8 cellular contexts compared by ENCODE assay signal in genomic region chr10:11757820-11758463, GRCh38. TPM values are rescaled to one million over a fixed set of nuclear protein-coding genes. Genes with fewer than 3 reads are reported as not detected.
DNase-seq lines count a peak whose midpoint lies in the region; ATAC-seq and TF ChIP-seq lines count a peak whose summit lies in the region.

No MANE protein-coding gene starts in this region.

- H3K79me2 ChIP-seq in PC-9 (ENCODE audit: low read depth) = no peaks in the 10 kb centered on the region
- no peaks in the 10 kb centered on the region for H3K79me2 ChIP-seq in neural progenitor cell (ENCODE audit: low read depth)

- no peak overlapping the region for H3K4me3 Mint-ChIP-seq in activated T-cell treated with anti-CD3 and anti-CD28 coated beads, Interleukin-2, amount 50 U/mL, for 72 hours
- no peak overlapping the region for H3K4me3 Mint-ChIP-seq in neural progenitor cell

- H2AFZ ChIP-seq in PC-9 (no peak overlapping the region), neural progenitor cell (replicated peaks) (peak overlapping the region; percentile 90)

- ATAC-seq in GM21526 (IDR thresholded peaks at IDR 0.05; ENCODE audit: low FRiP score, unreplicated experiment) = peak; percentile 96
- peak; percentile 98 to 99 for ATAC-seq in activated T-cell treated with anti-CD3 and anti-CD28 coated beads, Interleukin-2, amount 50 U/mL, for 72 hours (replicated peaks in 1 of 2)
- ATAC-seq in stimulated activated naive CD8-positive, alpha-beta T cell treated with anti-CD3 and anti-CD28 coated beads, Interleukin-15, Interleukin-2, amounts not matched to agents 100 U/mL and 50 U/mL, for 24 hours = peak; percentile 95

- H3K4me2 ChIP-seq in PC-9 = no peak overlapping the region
- no peak overlapping the region for H3K4me2 ChIP-seq in neural progenitor cell

- H4K20me1 ChIP-seq in PC-9 (ENCODE audit: insufficient read depth) (no peaks in the 10 kb centered on the region), neural progenitor cell (ENCODE audit: low read depth) (no peaks in the 10 kb centered on the region)

- H3K4me1 Mint-ChIP-seq in activated T-cell treated with anti-CD3 and anti-CD28 coated beads, Interleukin-2, amount 50 U/mL, for 72 hours (ENCODE audit: low read depth) = peaks cover 5% of the 10 kb centered on the region
- peaks cover 22% of the 10 kb centered on the region for H3K4me1 Mint-ChIP-seq in neural progenitor cell

- intact Hi-C loops in PC-9 (cut with micrococcal nuclease; ENCODE audit: unreplicated experiment) = loop anchor here (1.0 kb wide), 2 partner anchors 243 to 334 kb away; no protein-coding TSS in a partner anchor

- H3K36me3 ChIP-seq in HUES6 (ENCODE audit: control insufficient read depth, insufficient read depth, low read length) = peaks cover 7% of the 10 kb centered on the region; the same call in 1 of the 2 replicates
- H3K36me3 ChIP-seq in PC-9 (ENCODE audit: low read depth) = no peaks in the 10 kb centered on the region
- H3K36me3 ChIP-seq in neural progenitor cell = no peaks in the 10 kb centered on the region

- H3K9ac ChIP-seq in HUES6 (ENCODE audit: low read length) (no peak overlapping the region), neural progenitor cell (no peak overlapping the region)

- no peak overlapping the region for H3K27ac Mint-ChIP-seq in activated T-cell treated with anti-CD3 and anti-CD28 coated beads, Interleukin-2, amount 50 U/mL, for 72 hours
- H3K27ac Mint-ChIP-seq in neural progenitor cell = peak overlapping the region; percentile 83

- CTCF ChIA-PET in PC-9 (lab: Charles Lee) = interaction anchor here (0.7 to 0.9 kb wide), 3 partner anchors 12 to 242 kb away, joined by 3 read pairs; no protein-coding TSS in a partner anchor

- no peaks in the 10 kb centered on the region for H3K9me3 Mint-ChIP-seq in activated T-cell treated with anti-CD3 and anti-CD28 coated beads, Interleukin-2, amount 50 U/mL, for 72 hours
- H3K9me3 Mint-ChIP-seq in neural progenitor cell = no peaks in the 10 kb centered on the region

- no peaks in the 10 kb centered on the region for H3K9me2 ChIP-seq in PC-9 (ENCODE audit: insufficient read depth)

- no peak overlapping the region for H3K4me3 ChIP-seq in HUES6 (ENCODE audit: low read depth, low read length)
- H3K4me3 ChIP-seq in PC-9 = no peak overlapping the region
- no peak overlapping the region for H3K4me3 ChIP-seq in neural progenitor cell

- no TSS peak for BruUV-seq in PC-9 (replicated peaks; lab: Mats Ljungman, UMichigan)

- DNase-seq in DMS79 (lab: John Stamatoyannopoulos, UW) (peak; percentile 21), PC-9 (peak; percentile 48 to 84), fibroblast of peridontal ligament (ENCODE audit: extremely low read depth) (peak; percentile 79), neural progenitor cell (ENCODE audit: low spot score) (peak; percentile 88)
- DNase-seq in activated T-cell treated with anti-CD3 and anti-CD28 coated beads, Interleukin-2, amount 50 U/mL, for 72 hours = peak; percentile 85 to 86
- DNase-seq in stimulated activated naive CD8-positive, alpha-beta T cell treated with anti-CD3 and anti-CD28 coated beads, Interleukin-15, Interleukin-2, amounts not matched to agents 100 U/mL and 50 U/mL, for 24 hours = peak; percentile 86

- H3F3A ChIP-seq in PC-9 (ENCODE audit: insufficient read depth, low read depth) (no peaks in the 10 kb centered on the region), neural progenitor cell (ENCODE audit: low read depth) (no peaks in the 10 kb centered on the region)

- H3K36me3 Mint-ChIP-seq in activated T-cell treated with anti-CD3 and anti-CD28 coated beads, Interleukin-2, amount 50 U/mL, for 72 hours (ENCODE audit: insufficient read depth in 2 of 2) = no peaks in the 10 kb centered on the region
- H3K36me3 Mint-ChIP-seq in neural progenitor cell = no peaks in the 10 kb centered on the region

- H3K27me3 Mint-ChIP-seq in activated T-cell treated with anti-CD3 and anti-CD28 coated beads, Interleukin-2, amount 50 U/mL, for 72 hours (ENCODE audit: low read depth) = no peaks in the 10 kb centered on the region
- peaks cover 10% of the 10 kb centered on the region for H3K27me3 Mint-ChIP-seq in neural progenitor cell (ENCODE audit: insufficient read depth, low read depth)

- POLR2A ChIA-PET in PC-9 (lab: Charles Lee; ENCODE audit: unreplicated experiment) = no interaction called here

- peak; percentile 81 for TF ChIP-seq CTCF in PC-9 (conservative IDR thresholded peaks at IDR 0.05)
- TF ChIP-seq CTCF in neural progenitor cell (IDR thresholded peaks at IDR 0.05) = peak; percentile 98

- H3K27ac ChIP-seq in HUES6 (ENCODE audit: low read depth, low read length) = peak overlapping the region; percentile 11; the same call in 1 of the 2 replicates
- H3K27ac ChIP-seq in PC-9 = no peak overlapping the region
- no peak overlapping the region for H3K27ac ChIP-seq in neural progenitor cell

- H3K9me3 ChIP-seq in HUES6 (ENCODE audit: control insufficient read depth, insufficient read depth, low read depth, low read length) (no peaks in the 10 kb centered on the region), PC-9 (ENCODE audit: insufficient read depth, low read depth) (no peaks in the 10 kb centered on the region), neural progenitor cell (ENCODE audit: low read depth) (no peaks in the 10 kb centered on the region)

- H3K27me3 ChIP-seq in HUES6 (ENCODE audit: control insufficient read depth, insufficient read depth, low read length) = no peaks in the 10 kb centered on the region
- no peaks in the 10 kb centered on the region for H3K27me3 ChIP-seq in PC-9 (ENCODE audit: insufficient read depth, low read depth)
- H3K27me3 ChIP-seq in neural progenitor cell = no peaks in the 10 kb centered on the region

- H3K4me1 ChIP-seq in HUES6 (ENCODE audit: control insufficient read depth, insufficient read depth, low read length) (0 out of 2 replicates have a peak, but pooled peaks cover 3% of the 10 kb centered on the region), PC-9 (replicated peaks; ENCODE audit: insufficient read depth) (no peaks in the 10 kb centered on the region), neural progenitor cell (no peaks in the 10 kb centered on the region)

RNA-seq across cellular contexts. Expression of gene ECHDC3, which starts 15.8 kb away (rescaled TPM):
- total RNA-seq in PC-9 (2021) (not detected in 2 replicates), neural progenitor cell (ENCODE audit: low replicate concordance) (2.1 and 10.1 TPM in 2 replicates)
- 1 to 10 TPM; 4.2 to 4.3 TPM for total RNA-seq in activated T-cell treated with anti-CD3 and anti-CD28 coated beads, Interleukin-2, amount 50 U/mL, for 72 hours

Comparison
In these comparisons a context has a peak if more than half of its experiments do, and no peak if none do; other contexts are left out.
1. DNase-seq: peak in every context shown above with its lines; median percentile 88 in neural progenitor cell; 86 in stimulated activated naive CD8-positive, alpha-beta T cell treated with anti-CD3 and anti-CD28 coated beads, Interleukin-15, Interleukin-2, amounts not matched to agents 100 U/mL and 50 U/mL, for 24 hours; 86 in activated T-cell treated with anti-CD3 and anti-CD28 coated beads, Interleukin-2, amount 50 U/mL, for 72 hours; 79 in fibroblast of peridontal ligament; 66 in PC-9; 21 in DMS79.